In genomic region chr1:19010995-19011696, GRCh38 we compare ENCODE assay signal across 8 cellular contexts. TPM values are rescaled to one million over a fixed set of nuclear protein-coding genes. Genes with fewer than 3 reads are reported as not detected.
A peak's percentile ranks its signal among the peaks of the same experiment; 100 is the strongest.
DNase-seq lines count a peak whose midpoint lies in the region; ATAC-seq and TF ChIP-seq lines count a peak whose summit lies in the region.

No MANE protein-coding gene starts in this region.

- H3K9ac ChIP-seq in subcutaneous abdominal adipose tissue (ENCODE audit: low read length in 5 of 5) = peak overlapping the region in 2 of 5 donors; percentile 27 to 32

- no peak for TF ChIP-seq CTCF in GM10248 (IDR thresholded peaks at IDR 0.05; ENCODE audit: control extremely low read depth, extremely low read depth, low read depth, missing control alignments)

- H3K4me3 ChIP-seq in neuron (ENCODE audit: low read length) = no peak overlapping the region
- H3K4me3 ChIP-seq in subcutaneous abdominal adipose tissue (ENCODE audit: low read depth in 1 of 5, low read length in 5 of 5) = no peak overlapping the region

- POLR2A ChIA-PET in GM10248 (lab: Yijun Ruan, JAX) = no interaction called here

- no peaks in the 10 kb centered on the region for H3K36me3 ChIP-seq in neuron (ENCODE audit: insufficient read depth, low read length)
- H3K36me3 ChIP-seq in subcutaneous abdominal adipose tissue (ENCODE audit: control insufficient read depth in 5 of 5, insufficient read depth in 5 of 5, low read length in 5 of 5) = no peaks in the 10 kb centered on the region

- peak overlapping the region; percentile 18 for H2AFZ ChIP-seq in neuron (ENCODE audit: low read depth, low read length)

- H3K4me1 ChIP-seq in neuron (ENCODE audit: insufficient read depth, low read length) = peaks cover 30% of the 10 kb centered on the region
- peaks cover 3 to 35% (median 21%) of the 10 kb centered on the region in 5 donors for H3K4me1 ChIP-seq in subcutaneous abdominal adipose tissue (ENCODE audit: control insufficient read depth in 5 of 5, insufficient read depth in 5 of 5, low read length in 5 of 5)

- CTCF ChIA-PET in GM10248 (lab: Yijun Ruan, JAX) = interaction anchor here (0.9 to 1.6 kb wide), 2 partner anchors 38 to 104 kb away, joined by 3 to 4 read pairs; no protein-coding TSS in a partner anchor

- peak; percentile 69 for DNase-seq in GM10248 (ENCODE audit: extremely low spot score)
- peak; percentile 99 for DNase-seq in NCI-H226
- peak; percentile 58 for DNase-seq in activated CD8-positive, alpha-beta memory T cell treated with anti-CD3 and anti-CD28 coated beads, Interleukin-2, amount 50 U/mL, for 24 hours (ENCODE audit: extremely low read depth)
- DNase-seq in DMS153 (lab: John Stamatoyannopoulos, UW) = no peak
- DNase-seq in NCI-H1105 treated with DMSO at 0.1 percent for 48 hours (lab: John Stamatoyannopoulos, UW) = no peak

- no peaks in the 10 kb centered on the region for H3K27me3 ChIP-seq in neuron (ENCODE audit: insufficient read depth, low read length)
- H3K27me3 ChIP-seq in subcutaneous abdominal adipose tissue (ENCODE audit: control insufficient read depth in 5 of 5, insufficient read depth in 4 of 5, low read length in 5 of 5) = no peaks in the 10 kb centered on the region

- no peaks in the 10 kb centered on the region for H3K9me3 ChIP-seq in neuron (ENCODE audit: low read length)
- H3K9me3 ChIP-seq in subcutaneous abdominal adipose tissue (ENCODE audit: control insufficient read depth in 5 of 5, low read length in 5 of 5) = no peaks in the 10 kb centered on the region

- H3K27ac ChIP-seq in subcutaneous abdominal adipose tissue (ENCODE audit: low read depth, low read length) = peak overlapping the region; percentile 75

- ATAC-seq in esophagus mucosa = peak; percentile 80

RNA-seq across cellular contexts. Expression of gene IFFO2, which starts 54.7 kb away (rescaled TPM):
- total RNA-seq in esophagus mucosa = 70.2 TPM

Comparison
In these comparisons a context has a peak if more than half of its experiments do, and no peak if none do; other contexts are left out.
1. DNase-seq: peak in GM10248 (single experiment), NCI-H226 (single experiment) and activated CD8-positive, alpha-beta memory T cell treated with anti-CD3 and anti-CD28 coated beads, Interleukin-2, amount 50 U/mL, for 24 hours (single experiment); none in DMS153 (single experiment) and NCI-H1105 treated with DMSO at 0.1 percent for 48 hours (single experiment).